ENCODE assay signal across 8 cellular contexts in the genomic region with DNA sequence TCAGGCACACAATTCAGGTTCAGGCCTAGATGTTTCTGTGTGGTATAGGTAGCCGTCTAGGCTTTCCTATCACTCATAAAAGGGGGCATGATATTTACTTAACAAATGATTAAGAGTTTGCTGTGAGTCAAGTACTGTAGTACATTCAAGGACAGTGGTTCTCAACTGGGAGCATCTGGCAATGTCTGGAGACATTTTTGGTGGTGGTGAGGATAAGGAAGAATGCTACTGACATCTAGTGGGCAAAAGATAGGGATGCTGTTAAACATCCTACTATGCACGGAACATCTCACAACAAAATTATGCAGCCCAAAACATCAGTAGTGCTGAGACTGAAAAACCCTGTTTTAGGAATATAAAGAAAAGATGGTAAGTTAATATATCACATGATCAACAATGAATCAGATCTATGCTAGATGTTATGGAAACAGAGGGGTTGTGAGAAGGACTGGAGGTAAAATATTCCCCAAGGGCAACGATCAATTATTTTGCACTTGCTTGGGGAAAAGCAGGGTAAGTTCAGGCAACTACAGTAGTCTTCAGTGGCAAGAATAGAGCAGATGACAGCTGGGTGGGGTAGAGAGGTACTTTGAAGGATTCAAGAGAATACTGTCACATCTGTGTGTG. TPM values are rescaled to one million over a fixed set of nuclear protein-coding genes. Genes with fewer than 3 reads are reported as not detected.
DNase-seq lines count a peak whose midpoint lies in the region; TF ChIP-seq lines count a peak whose summit lies in the region.

No MANE protein-coding gene starts in this region.

- H3K4me3 Mint-ChIP-seq in activated naive CD4-positive, alpha-beta T cell treated with anti-CD3 and anti-CD28 coated beads for 36 hours: no peak overlapping the region
- peak overlapping the region; percentile 38 for H3K4me3 Mint-ChIP-seq in neural crest cell

- no peaks in the 10 kb centered on the region for H3K9me3 Mint-ChIP-seq in activated naive CD4-positive, alpha-beta T cell treated with anti-CD3 and anti-CD28 coated beads for 36 hours
- no peaks in the 10 kb centered on the region for H3K9me3 Mint-ChIP-seq in neural crest cell

- H3K27me3 Mint-ChIP-seq in activated naive CD4-positive, alpha-beta T cell treated with anti-CD3 and anti-CD28 coated beads for 36 hours (ENCODE audit: low read depth): no peaks in the 10 kb centered on the region
- no peaks in the 10 kb centered on the region for H3K27me3 Mint-ChIP-seq in neural crest cell (ENCODE audit: low read depth)

- peaks cover 36% of the 10 kb centered on the region for H3K4me1 Mint-ChIP-seq in activated naive CD4-positive, alpha-beta T cell treated with anti-CD3 and anti-CD28 coated beads for 36 hours (ENCODE audit: low read depth)
- H3K4me1 Mint-ChIP-seq in neural crest cell: peaks cover 25% of the 10 kb centered on the region

- CTCF ChIA-PET in activated naive CD4-positive, alpha-beta T cell treated with anti-CD3 and anti-CD28 coated beads for 36 hours (lab: Charles Lee): no interaction called here

- intact Hi-C loops in activated naive CD4-positive, alpha-beta T cell treated with anti-CD3 and anti-CD28 coated beads for 36 hours (cut with micrococcal nuclease): loop anchor here (1.0 kb wide), 2 partner anchors 27 to 244 kb away; no protein-coding TSS in a partner anchor

- H3K36me3 Mint-ChIP-seq in activated naive CD4-positive, alpha-beta T cell treated with anti-CD3 and anti-CD28 coated beads for 36 hours (ENCODE audit: low read depth): peaks cover 54% of the 10 kb centered on the region
- peaks cover 13% of the 10 kb centered on the region for H3K36me3 Mint-ChIP-seq in neural crest cell (ENCODE audit: low read depth)

- DNase-seq in activated naive CD4-positive, alpha-beta T cell treated with anti-CD3 and anti-CD28 coated beads for 36 hours: peak; percentile 14
- DNase-seq in activated naive CD4-positive, alpha-beta T cell treated with anti-CD3 and anti-CD28 coated beads, Interleukin-2, amount 50 U/mL, for 16 hours: no peak
- DNase-seq in NCI-H2227 treated with DMSO at 0.1 percent for 48 hours (lab: John Stamatoyannopoulos, UW): peak; percentile 16
- peak; percentile 43 for DNase-seq in central memory CD4-positive, alpha-beta T cell
- DNase-seq in neural crest cell (ENCODE audit: low read depth, low spot score): no peak
- DNase-seq in ecto neural progenitor cell (ENCODE audit: low spot score): no peak
- DNase-seq in ureter (ENCODE audit: low spot score): no peak
- DNase-seq in NCI-H1694 treated with DMSO at 0.1 percent for 48 hours (lab: John Stamatoyannopoulos, UW): no peak

- H3K27ac Mint-ChIP-seq in activated naive CD4-positive, alpha-beta T cell treated with anti-CD3 and anti-CD28 coated beads for 36 hours: peak overlapping the region; percentile 28
- H3K27ac Mint-ChIP-seq in neural crest cell (ENCODE audit: unreplicated experiment): no peak overlapping the region

- peak; percentile 81 for TF ChIP-seq CTCF in neural crest cell (conservative IDR thresholded peaks at IDR 0.05)

RNA-seq across cellular contexts. Expression of a gene that starts 4.9 kb away (rescaled TPM):
- total RNA-seq in activated naive CD4-positive, alpha-beta T cell treated with anti-CD3 and anti-CD28 coated beads for 36 hours: 10 to 100 TPM; 58.5 to 64.5 TPM
- total RNA-seq in neural crest cell (65.0 and 67.7 TPM in 2 replicates), ureter (60.4 TPM)

RNA-seq across cellular contexts. Expression of a gene that starts 35.1 kb away (rescaled TPM):
- total RNA-seq in activated naive CD4-positive, alpha-beta T cell treated with anti-CD3 and anti-CD28 coated beads for 36 hours: 10 to 100 TPM; 19.5 to 22.7 TPM
- total RNA-seq in neural crest cell (12.8 and 13.0 TPM in 2 replicates), ureter (12.6 TPM)

Comparison
In these comparisons a context has a peak if more than half of its experiments do, and no peak if none do; other contexts are left out.
1. DNase-seq: peak in activated naive CD4-positive, alpha-beta T cell treated with anti-CD3 and anti-CD28 coated beads for 36 hours (single experiment), NCI-H2227 treated with DMSO at 0.1 percent for 48 hours (single experiment) and central memory CD4-positive, alpha-beta T cell (single experiment); none in activated naive CD4-positive, alpha-beta T cell treated with anti-CD3 and anti-CD28 coated beads, Interleukin-2, amount 50 U/mL, for 16 hours (single experiment), neural crest cell (single experiment), ecto neural progenitor cell (single experiment), ureter (single experiment) and NCI-H1694 treated with DMSO at 0.1 percent for 48 hours (single experiment).